In the genomic region with DNA sequence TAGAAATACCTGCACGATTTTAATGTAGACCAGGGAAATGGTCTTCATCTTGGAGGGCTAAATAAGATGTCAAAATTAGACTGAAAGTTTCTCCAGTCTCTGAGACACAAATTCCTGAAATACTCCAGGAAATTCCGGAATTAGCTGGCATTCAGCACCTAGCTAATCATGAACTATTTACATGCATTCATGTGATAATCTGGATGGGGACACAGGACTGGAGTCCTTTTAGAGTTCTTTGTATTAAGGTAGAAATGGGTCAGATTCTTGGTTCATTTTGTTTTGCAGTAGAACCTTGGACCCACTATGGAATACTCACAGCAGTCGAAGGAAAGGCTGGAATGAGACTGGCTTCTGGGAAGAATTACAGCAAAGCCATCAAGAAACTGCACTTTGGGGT, we compare ENCODE assay signal across 19 cellular contexts.
A peak's percentile ranks its signal among the peaks of the same experiment; 100 is the strongest.
DNase-seq lines count a peak whose midpoint lies in the region; ATAC-seq and TF ChIP-seq lines count a peak whose summit lies in the region.
"Had no signal": no experiment of that assay in that cellular context is flagged by ENCODE, and none has a peak within 500 bp of the region (broad histone marks: within the 10 kb centered on the region; RNA-seq: fewer than 3 reads in every experiment).

No MANE protein-coding gene starts in this region.

- no peak overlapping the region for H4K5ac ChIP-seq in mesendoderm (ENCODE audit: low read length)

- no peaks in the 10 kb centered on the region for H3K27me3 ChIP-seq in mesendoderm (ENCODE audit: insufficient read depth, low read length, poor library complexity)
- no peaks in the 10 kb centered on the region for H3K27me3 ChIP-seq in PC-9 (ENCODE audit: insufficient read depth, low read depth)
- H3K27me3 ChIP-seq: adrenal gland had no signal

- peak overlapping the region; percentile 96 for H2BK15ac ChIP-seq in mesendoderm (replicated peaks; ENCODE audit: low read depth)

- H4K20me1 ChIP-seq in PC-9 (ENCODE audit: insufficient read depth): no peaks in the 10 kb centered on the region

- no peak overlapping the region for H3K9ac ChIP-seq in mesendoderm (ENCODE audit: low read length)
- H3K9ac ChIP-seq: parathyroid adenoma had no signal

- H2AK5ac ChIP-seq in mesendoderm (ENCODE audit: low read length): no peak overlapping the region

- H3K9me3 ChIP-seq in PC-9 (ENCODE audit: insufficient read depth, low read depth): no peaks in the 10 kb centered on the region; the same call in 1 of the 2 replicates
- H3K9me3 ChIP-seq: adrenal gland, left ventricle myocardium inferior had no signal

- H3F3A ChIP-seq in PC-9 (ENCODE audit: insufficient read depth, low read depth): no peaks in the 10 kb centered on the region

- no peaks in the 10 kb centered on the region for H3K9me2 ChIP-seq in PC-9 (ENCODE audit: insufficient read depth)

- intact Hi-C loops in PC-9 (cut with micrococcal nuclease; ENCODE audit: unreplicated experiment): no loop called here

- H3K18ac ChIP-seq in mesendoderm (ENCODE audit: low read length): no peak overlapping the region

- ATAC-seq in HG03442 (IDR thresholded peaks at IDR 0.05; ENCODE audit: unreplicated experiment): no peak
- ATAC-seq in omental fat pad (ENCODE audit: low FRiP score): no peak

- BruUV-seq in PC-9 (replicated peaks; lab: Mats Ljungman, UMichigan): no TSS peak

- H3K27ac ChIP-seq in mesendoderm (ENCODE audit: low read depth, low read length) (no peak overlapping the region), PC-9 (no peak overlapping the region)
- H3K27ac ChIP-seq: adrenal gland, left ventricle myocardium inferior, parathyroid adenoma, SK-N-MC had no signal

- H3K4ac ChIP-seq in mesendoderm (ENCODE audit: low read depth, low read length): no peak overlapping the region

- peak; percentile 28 for DNase-seq in Daoy (ENCODE audit: low read depth)
- DNase-seq in NCI-H226: peak; percentile 49
- DNase-seq in fibroblast of pulmonary artery (ENCODE audit: low read depth): peak; percentile 35
- peak; percentile 83 for DNase-seq in mesendoderm
- no peak for DNase-seq in DMS114 treated with DMSO at 0.1 percent for 48 hours (lab: John Stamatoyannopoulos, UW; ENCODE audit: unreplicated experiment)
- no peak for DNase-seq in PC-9
- DNase-seq in omental fat pad (ENCODE audit: low spot score): no peak
- DNase-seq: activated CD4-positive, alpha-beta T cell treated with anti-CD3 and anti-CD28 coated beads for 48 hours; activated effector memory CD4-positive, alpha-beta T cell treated with Interleukin-2 at 50 U/mL for 16 hours; adrenal gland; CD8-positive, alpha-beta memory T cell; central memory CD4-positive, alpha-beta T cell; effector memory CD4-positive, alpha-beta T cell; left ventricle myocardium inferior; NCI-H82; stimulated activated CD4-positive, alpha-beta T cell treated with anti-CD3 and anti-CD28 coated beads, Interleukin-4, amount 100 ng/mL, for 1 hour had no signal

- no peak overlapping the region for H2AFZ ChIP-seq in PC-9
- H2AFZ ChIP-seq: parathyroid adenoma had no signal

- H3K4me3 ChIP-seq in fibroblast of pulmonary artery (replicated peaks; ENCODE audit: low read depth, low read length): no peak overlapping the region
- no peak overlapping the region for H3K4me3 ChIP-seq in mesendoderm (ENCODE audit: low read length)
- no peak overlapping the region for H3K4me3 ChIP-seq in PC-9
- H3K4me3 ChIP-seq: adrenal gland, left ventricle myocardium inferior, SK-N-MC had no signal

- H3K56ac ChIP-seq in mesendoderm (ENCODE audit: low read length): no peak overlapping the region

- no peak overlapping the region for H3K23ac ChIP-seq in mesendoderm (ENCODE audit: low read length)

- no peaks in the 10 kb centered on the region for H3K4me1 ChIP-seq in mesendoderm (ENCODE audit: control insufficient read depth, low read depth, low read length)
- no peaks in the 10 kb centered on the region for H3K4me1 ChIP-seq in PC-9 (replicated peaks; ENCODE audit: insufficient read depth)
- H3K4me1 ChIP-seq: adrenal gland, left ventricle myocardium inferior, parathyroid adenoma had no signal

- H3K4me2 ChIP-seq in mesendoderm (ENCODE audit: low read length) (no peak overlapping the region), PC-9 (no peak overlapping the region)

- H3K79me1 ChIP-seq in mesendoderm (ENCODE audit: low read length): no peaks in the 10 kb centered on the region

- no CpG with 5 or more reads among the region's 3 CpGs for WGBS in mesendoderm (ENCODE audit: extremely low coverage, insufficient coverage, low lambda C conversion rate)

- no peak overlapping the region for H2BK120ac ChIP-seq in mesendoderm (ENCODE audit: low read depth, low read length)

- POLR2A ChIA-PET in PC-9 (lab: Charles Lee; ENCODE audit: unreplicated experiment): no interaction called here

- H3K79me2 ChIP-seq in mesendoderm (ENCODE audit: control insufficient read depth, insufficient read depth, low read length) (no peaks in the 10 kb centered on the region), PC-9 (ENCODE audit: low read depth) (no peaks in the 10 kb centered on the region)
- H3K79me2 ChIP-seq: parathyroid adenoma had no signal

- H4K8ac ChIP-seq in mesendoderm (ENCODE audit: low read depth, low read length): no peak overlapping the region

- CTCF ChIA-PET in PC-9 (lab: Charles Lee): no interaction called here

- TF ChIP-seq CTCF in fibroblast of pulmonary artery (IDR thresholded peaks at IDR 0.05; ENCODE audit: low read length, missing control alignments) (no peak), PC-9 (conservative IDR thresholded peaks at IDR 0.05) (no peak), omental fat pad (IDR thresholded peaks at IDR 0.05) (no peak)

- H2BK5ac ChIP-seq in mesendoderm (ENCODE audit: low read length): no peak overlapping the region

- H3K36me3 ChIP-seq in mesendoderm (ENCODE audit: control insufficient read depth, insufficient read depth, low read length) (no peaks in the 10 kb centered on the region), PC-9 (ENCODE audit: low read depth) (no peaks in the 10 kb centered on the region)
- H3K36me3 ChIP-seq: adrenal gland, left ventricle myocardium inferior had no signal

Comparison
In these comparisons a context has a peak if more than half of its experiments do, and no peak if none do; other contexts are left out.
1. DNase-seq: peak in Daoy (single experiment), NCI-H226 (single experiment), fibroblast of pulmonary artery (single experiment) and mesendoderm (single experiment); none in DMS114 treated with DMSO at 0.1 percent for 48 hours (single experiment), PC-9 (0 of 2) and omental fat pad (single experiment).